25 cellular contexts compared by ENCODE assay signal in the genomic region with DNA sequence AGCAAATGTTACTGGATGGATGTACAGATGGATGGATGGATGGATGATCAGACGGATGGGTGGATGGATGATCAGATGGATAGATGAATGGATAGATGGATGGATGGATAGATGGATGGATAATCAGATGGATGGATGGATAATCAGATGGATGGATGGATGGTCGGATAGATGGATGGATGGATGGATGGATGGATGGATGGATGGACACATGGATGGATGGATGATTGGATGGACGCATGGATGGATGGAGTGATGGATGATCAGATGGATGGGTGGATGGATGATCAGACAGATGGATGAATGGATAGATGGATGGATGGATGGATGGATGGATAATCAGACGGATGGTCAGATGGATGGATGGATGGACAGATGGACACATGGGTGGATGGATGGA.
DNase-seq lines count a peak whose midpoint lies in the region; ATAC-seq, FAIRE-seq and TF ChIP-seq lines count a peak whose summit lies in the region.
"Had no signal": no experiment of that assay in that cellular context is flagged by ENCODE, and none has a peak within 500 bp of the region (broad histone marks: within the 10 kb centered on the region; RNA-seq: fewer than 3 reads in every experiment).

No MANE protein-coding gene starts in this region.

- no peak overlapping the region for H3K14ac ChIP-seq in H1 (ENCODE audit: insufficient read length)

- H3K9me3 ChIP-seq in HEK293 (ENCODE audit: control insufficient read depth, insufficient read depth, low read depth, low read length) (no peaks in the 10 kb centered on the region; the same call in 1 of the 2 replicates), H1 (ENCODE audit: insufficient read depth in 2 of 2, low read depth in 1 of 2, low read length in 1 of 2) (peaks cover 5% of the 10 kb centered on the region in 2 experiments; a peak in 3 of 4 replicates), mucosa of descending colon (peaks cover 11% of the 10 kb centered on the region)
- H3K9me3 ChIP-seq: BE2C had no signal

- TF ChIP-seq CTCF in HEK293 (tag by site-specific recombination; IDR thresholded peaks at IDR 0.05) (no peak), H1 (IDR thresholded peaks at IDR 0.05; ENCODE audit: control extremely low read depth in 1 of 3, insufficient read depth in 1 of 3, low read depth in 1 of 3, low read length in 3 of 3) (no peak), progenitor cell of endocrine pancreas (IDR thresholded peaks at IDR 0.05; ENCODE audit: unreplicated experiment) (no peak), mucosa of descending colon (IDR thresholded peaks at IDR 0.05) (no peak)

- CTCF ChIA-PET in HEK293 (lab: Yijun Ruan, JAX), result no interaction called here
- CTCF ChIA-PET in H1 (lab: Charles Lee; ENCODE audit: partially characterized antibody), result no interaction called here

- no peak overlapping the region for H2BK15ac ChIP-seq in H1 (ENCODE audit: low read length)

- no peak for TF ChIP-seq POLR2A in H1 (IDR thresholded peaks at IDR 0.05; ENCODE audit: control extremely low read depth in 1 of 2, low read depth in 2 of 2, low read length in 2 of 2)

- H4K8ac ChIP-seq in H1 (ENCODE audit: extremely low read depth, insufficient read depth, low read length), result no peak overlapping the region

- no peak for DNase-seq in H1 (ENCODE audit: low read depth in 1 of 2, low spot score in 2 of 2)
- no peak for DNase-seq in progenitor cell of endocrine pancreas (ENCODE audit: low spot score, unreplicated experiment)
- no peak for DNase-seq in mucosa of descending colon
- DNase-seq in RCC 7860 (ENCODE audit: low spot score), result no peak
- DNase-seq in NCI-H1436 (lab: John Stamatoyannopoulos, UW), result no peak
- DNase-seq: 8988T; ACHN; BE2C; C1 segment of cervical spinal cord; CD4-positive, alpha-beta memory T cell; CD4-positive, CD25-positive, alpha-beta regulatory T cell; CD8-positive, alpha-beta memory T cell; COR-L47; DMS 273 treated with DMSO at 0.1 percent for 48 hours; DMS153; DMS53; DMS79; DND-41; GDM1 had no signal

- no peak overlapping the region for H2BK12ac ChIP-seq in H1 (ENCODE audit: low read depth, low read length)

- H2AK5ac ChIP-seq in H1 (ENCODE audit: low read depth, low read length), result peak overlapping the region; percentile 89; the same call in 1 of the 2 replicates

- H3K36me3 Mint-ChIP-seq in progenitor cell of endocrine pancreas (ENCODE audit: insufficient read depth), result peaks cover 2% of the 10 kb centered on the region
- H3K36me3 Mint-ChIP-seq: CD4-positive, CD25-positive, alpha-beta regulatory T cell had no signal

- no peak overlapping the region for H2AFZ ChIP-seq in H1 (ENCODE audit: low read length)

- H3K27ac Mint-ChIP-seq in progenitor cell of endocrine pancreas, result peak overlapping the region; percentile 72
- H3K27ac Mint-ChIP-seq: CD4-positive, alpha-beta memory T cell; CD4-positive, CD25-positive, alpha-beta regulatory T cell; CD8-positive, alpha-beta memory T cell had no signal

- no peak overlapping the region for H3K4ac ChIP-seq in H1 (replicated peaks; ENCODE audit: insufficient read length, low read depth, low read length)

- no peak overlapping the region for H3K4me2 ChIP-seq in H1 (ENCODE audit: insufficient read depth in 1 of 2, low read depth in 2 of 2, low read length in 2 of 2)
- H3K4me2 ChIP-seq: BLaER1 had no signal

- intact Hi-C loops in mucosa of descending colon (cut with DNase I, micrococcal nuclease), result no loop called here

- H3K4me1 Mint-ChIP-seq in progenitor cell of endocrine pancreas (ENCODE audit: low read depth), result no peaks in the 10 kb centered on the region
- H3K4me1 Mint-ChIP-seq: CD4-positive, alpha-beta memory T cell; CD4-positive, CD25-positive, alpha-beta regulatory T cell; CD8-positive, alpha-beta memory T cell had no signal

- H4K5ac ChIP-seq in H1 (ENCODE audit: insufficient read length, low read depth, low read length), result no peak overlapping the region

- H3K4me3 ChIP-seq in HEK293 (ENCODE audit: low read depth, low read length) (no peak overlapping the region), H1 (ENCODE audit: extremely low read depth in 1 of 4, insufficient read depth in 2 of 4, low read depth in 3 of 4, low read length in 4 of 4) (no peak overlapping the region), mucosa of descending colon (no peak overlapping the region)
- H3K4me3 ChIP-seq: BLaER1, GM12878 had no signal

- no peak overlapping the region for H4K91ac ChIP-seq in H1 (replicated peaks; ENCODE audit: insufficient read length, low read length)

- no peak for TF ChIP-seq EP300 in H1 (IDR thresholded peaks at IDR 0.05; ENCODE audit: borderline replicate concordance in 1 of 2, low read depth in 2 of 2, low read length in 2 of 2)

- H2BK5ac ChIP-seq in H1 (ENCODE audit: low read depth, low read length), result no peak overlapping the region

- H3K18ac ChIP-seq in H1 (ENCODE audit: extremely low read depth, low read length), result no peak overlapping the region

- no peaks in the 10 kb centered on the region for H3K27me3 Mint-ChIP-seq in progenitor cell of endocrine pancreas
- H3K27me3 Mint-ChIP-seq: CD4-positive, alpha-beta memory T cell; CD4-positive, CD25-positive, alpha-beta regulatory T cell had no signal

- H3K27me3 ChIP-seq in H1 (replicated peaks in 1 of 4; ENCODE audit: control insufficient read depth in 3 of 4, extremely low read depth in 1 of 4, insufficient read depth in 3 of 4, low read length in 3 of 4), result no peaks in the 10 kb centered on the region
- H3K27me3 ChIP-seq: BE2C, BLaER1 had no signal

- WGBS in H1 (ENCODE audit: extremely low coverage in 1 of 2, insufficient coverage in 1 of 2, insufficient read length in 1 of 2, insufficient replicate concordance in 2 of 2, low coverage in 1 of 2, low lambda C conversion rate in 2 of 2, missing lambda C conversion rate in 1 of 2), 2 experiments, result 82% methylated on average over 4 of the region's 4 CpGs; no CpG with 5 or more reads in 1 of the 2 experiments

- H4K20me1 ChIP-seq in H1 (replicated peaks in 1 of 2; ENCODE audit: control insufficient read depth in 1 of 2, insufficient read depth in 2 of 2, low read length in 2 of 2), result peaks cover 0 to 3% of the 10 kb centered on the region in 2 experiments
- H4K20me1 ChIP-seq: BLaER1 had no signal

- H3K9ac ChIP-seq in H1 (replicated peaks in 1 of 4; ENCODE audit: extremely low read depth in 1 of 4, low read depth in 3 of 4, low read length in 3 of 4), result no peak overlapping the region
- H3K9ac ChIP-seq: BLaER1 had no signal

- H3K36me3 ChIP-seq in HEK293 (ENCODE audit: control insufficient read depth in 2 of 2, insufficient read depth in 1 of 2, low read length in 2 of 2), result no peaks in the 10 kb centered on the region
- H3K36me3 ChIP-seq in H1 (ENCODE audit: control insufficient read depth in 2 of 4, insufficient read depth in 4 of 4, low read length in 3 of 4), result no peaks in the 10 kb centered on the region
- H3K36me3 ChIP-seq in mucosa of descending colon (ENCODE audit: low read depth), result no peaks in the 10 kb centered on the region
- H3K36me3 ChIP-seq: BE2C, BLaER1 had no signal

- no peak overlapping the region; the same call in 1 of the 2 replicates for H2BK20ac ChIP-seq in H1 (ENCODE audit: low read length)

- TF ChIP-seq RAD21 in H1 (IDR thresholded peaks at IDR 0.05 in 1 of 2, conservative IDR thresholded peaks at IDR 0.05 in 1 of 2; ENCODE audit: low read depth in 2 of 2, low read length in 2 of 2), result no peak

- peaks cover 5% of the 10 kb centered on the region; the same call in 1 of the 2 replicates for H3K23me2 ChIP-seq in H1 (ENCODE audit: low read depth, low read length)

- no peak overlapping the region for H3K56ac ChIP-seq in H1 (replicated peaks; ENCODE audit: insufficient read length, low read depth, low read length)

- ATAC-seq in mucosa of descending colon, result no peak
- ATAC-seq: GM12878 had no signal

- H3K9me3 Mint-ChIP-seq in progenitor cell of endocrine pancreas (ENCODE audit: low read depth), result peaks cover 6% of the 10 kb centered on the region

- H3K4me1 ChIP-seq in HEK293 (ENCODE audit: control insufficient read depth, insufficient read depth, low read length) (no peaks in the 10 kb centered on the region), H1 (replicated peaks in 1 of 4; ENCODE audit: control insufficient read depth in 3 of 4, insufficient read depth in 4 of 4, low read length in 3 of 4) (no peaks in the 10 kb centered on the region), mucosa of descending colon (ENCODE audit: low read depth) (no peaks in the 10 kb centered on the region)
- H3K4me1 ChIP-seq: BE2C had no signal

- FAIRE-seq in H1 (lab: Jason Lieb, UNC), result no peak
- no peak for FAIRE-seq in RCC 7860 (lab: Jason Lieb, UNC)
- FAIRE-seq: A204.1, GM12878, GM12892, GM18507 had no signal

- H3K4me3 Mint-ChIP-seq in progenitor cell of endocrine pancreas (ENCODE audit: low read depth), result no peak overlapping the region
- H3K4me3 Mint-ChIP-seq: CD4-positive, alpha-beta memory T cell; CD4-positive, CD25-positive, alpha-beta regulatory T cell; CD8-positive, alpha-beta memory T cell had no signal

- H3K27ac ChIP-seq in HEK293 (ENCODE audit: extremely low read depth, low read depth, low read length) (no peak overlapping the region), H1 (ENCODE audit: low read depth, low read length) (no peak overlapping the region)
- H3K27ac ChIP-seq: BLaER1 had no signal

- H2BK120ac ChIP-seq in H1 (replicated peaks; ENCODE audit: low read depth, low read length), result no peak overlapping the region

- H3K79me2 ChIP-seq in H1 (ENCODE audit: control insufficient read depth in 1 of 2, insufficient read depth in 2 of 2, low read length in 2 of 2), result no peaks in the 10 kb centered on the region

- H3K23ac ChIP-seq in H1 (ENCODE audit: insufficient read length), result no peak overlapping the region

- POLR2A ChIA-PET in HEK293 (lab: Yijun Ruan, JAX), result no interaction called here
- POLR2A ChIA-PET in H1 (lab: Charles Lee; ENCODE audit: partially characterized antibody), result no interaction called here

- no peaks in the 10 kb centered on the region for H3K79me1 ChIP-seq in H1 (ENCODE audit: low read depth, low read length)

TF ChIP-seq in HEK293, 187 proteins besides CTCF, POLR2A, EP300 and RAD21 (continues in another document):
- TF ChIP-seq ZNF2 (tag by site-specific recombination; IDR thresholded peaks at IDR 0.05) (no peak), HOXA7 (CRISPR knock-in tag; IDR thresholded peaks at IDR 0.05; ENCODE audit: borderline replicate concordance) (no peak), ZNF677 (tag by site-specific recombination; IDR thresholded peaks at IDR 0.05) (no peak), ZNF621 (tag by site-specific recombination; IDR thresholded peaks at IDR 0.05) (peak; percentile 21; the same call in 1 of the 2 replicates), ZNF623 (tag by site-specific recombination; IDR thresholded peaks at IDR 0.05) (no peak)

TF ChIP-seq in H1, 55 proteins besides CTCF, POLR2A, EP300 and RAD21 (continues in another document):
- TF ChIP-seq SP2 (IDR thresholded peaks at IDR 0.05; ENCODE audit: low read length) (no peak), RBBP5 (IDR thresholded peaks at IDR 0.05; ENCODE audit: borderline replicate concordance, low read depth, low read length) (no peak), CBX8 (IDR thresholded peaks at IDR 0.05; ENCODE audit: borderline replicate concordance, low read depth, low read length) (no peak), RFX5 (IDR thresholded peaks at IDR 0.05; ENCODE audit: borderline replicate concordance, low read depth, low read length) (no peak), SP4 (IDR thresholded peaks at IDR 0.05; ENCODE audit: low read length) (no peak), PHF8 (conservative IDR thresholded peaks at IDR 0.05; ENCODE audit: low read depth, low read length) (no peak), TCF12 (IDR thresholded peaks at IDR 0.05; ENCODE audit: low read depth, low read length) (no peak)
